Comparison of ENCODE assay signal across 1 cellular context in the genomic region with DNA sequence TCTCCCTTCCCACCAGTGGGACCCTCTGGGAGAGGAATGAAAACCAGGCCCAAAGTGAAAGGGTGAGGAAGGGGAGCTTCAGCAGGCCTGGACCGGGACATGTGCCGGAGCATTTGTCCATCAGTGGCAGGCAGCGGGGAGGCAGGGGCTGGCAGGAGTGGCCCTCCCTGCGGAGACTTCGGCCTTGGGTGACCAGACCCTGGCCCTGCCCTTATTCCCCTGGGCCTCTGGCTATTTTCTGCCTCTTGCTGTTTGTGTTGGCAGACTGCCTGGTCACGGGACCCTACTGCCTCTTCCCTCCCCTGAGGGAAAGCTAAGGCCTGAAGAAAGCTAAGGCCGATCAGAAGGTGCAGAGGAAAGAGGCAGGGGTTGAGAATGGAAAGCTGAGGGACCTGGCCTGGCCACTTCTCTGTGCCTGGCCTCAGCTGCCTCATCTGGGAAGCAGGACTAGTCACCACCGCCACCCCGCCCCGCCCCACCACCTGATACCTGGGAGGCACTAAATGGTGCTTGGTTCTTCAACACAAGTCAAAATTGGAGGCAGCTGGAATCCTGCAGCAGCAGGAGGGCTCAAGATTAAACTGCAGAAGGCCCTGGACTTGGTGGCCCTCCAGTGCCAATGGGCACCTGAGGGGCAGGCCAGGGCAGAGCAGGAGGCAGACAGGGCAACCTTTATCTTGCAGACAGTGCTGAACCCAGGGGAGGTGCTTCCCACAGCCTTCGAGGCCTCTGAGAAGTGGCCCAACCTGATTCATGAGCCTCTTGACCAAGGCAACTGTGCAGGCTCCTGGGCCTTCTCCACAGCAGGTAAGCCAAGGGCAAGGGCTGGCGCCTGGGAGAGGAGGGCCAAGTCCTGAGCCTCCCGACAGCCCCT.
TF ChIP-seq lines count a peak whose summit lies in the region.

No MANE protein-coding gene starts in this region.

TF ChIP-seq in HepG2, 621 proteins besides CTCF, POLR2A, EP300 and RAD21 (continued from another document and continues in another):
- TF ChIP-seq, protein P1, sequence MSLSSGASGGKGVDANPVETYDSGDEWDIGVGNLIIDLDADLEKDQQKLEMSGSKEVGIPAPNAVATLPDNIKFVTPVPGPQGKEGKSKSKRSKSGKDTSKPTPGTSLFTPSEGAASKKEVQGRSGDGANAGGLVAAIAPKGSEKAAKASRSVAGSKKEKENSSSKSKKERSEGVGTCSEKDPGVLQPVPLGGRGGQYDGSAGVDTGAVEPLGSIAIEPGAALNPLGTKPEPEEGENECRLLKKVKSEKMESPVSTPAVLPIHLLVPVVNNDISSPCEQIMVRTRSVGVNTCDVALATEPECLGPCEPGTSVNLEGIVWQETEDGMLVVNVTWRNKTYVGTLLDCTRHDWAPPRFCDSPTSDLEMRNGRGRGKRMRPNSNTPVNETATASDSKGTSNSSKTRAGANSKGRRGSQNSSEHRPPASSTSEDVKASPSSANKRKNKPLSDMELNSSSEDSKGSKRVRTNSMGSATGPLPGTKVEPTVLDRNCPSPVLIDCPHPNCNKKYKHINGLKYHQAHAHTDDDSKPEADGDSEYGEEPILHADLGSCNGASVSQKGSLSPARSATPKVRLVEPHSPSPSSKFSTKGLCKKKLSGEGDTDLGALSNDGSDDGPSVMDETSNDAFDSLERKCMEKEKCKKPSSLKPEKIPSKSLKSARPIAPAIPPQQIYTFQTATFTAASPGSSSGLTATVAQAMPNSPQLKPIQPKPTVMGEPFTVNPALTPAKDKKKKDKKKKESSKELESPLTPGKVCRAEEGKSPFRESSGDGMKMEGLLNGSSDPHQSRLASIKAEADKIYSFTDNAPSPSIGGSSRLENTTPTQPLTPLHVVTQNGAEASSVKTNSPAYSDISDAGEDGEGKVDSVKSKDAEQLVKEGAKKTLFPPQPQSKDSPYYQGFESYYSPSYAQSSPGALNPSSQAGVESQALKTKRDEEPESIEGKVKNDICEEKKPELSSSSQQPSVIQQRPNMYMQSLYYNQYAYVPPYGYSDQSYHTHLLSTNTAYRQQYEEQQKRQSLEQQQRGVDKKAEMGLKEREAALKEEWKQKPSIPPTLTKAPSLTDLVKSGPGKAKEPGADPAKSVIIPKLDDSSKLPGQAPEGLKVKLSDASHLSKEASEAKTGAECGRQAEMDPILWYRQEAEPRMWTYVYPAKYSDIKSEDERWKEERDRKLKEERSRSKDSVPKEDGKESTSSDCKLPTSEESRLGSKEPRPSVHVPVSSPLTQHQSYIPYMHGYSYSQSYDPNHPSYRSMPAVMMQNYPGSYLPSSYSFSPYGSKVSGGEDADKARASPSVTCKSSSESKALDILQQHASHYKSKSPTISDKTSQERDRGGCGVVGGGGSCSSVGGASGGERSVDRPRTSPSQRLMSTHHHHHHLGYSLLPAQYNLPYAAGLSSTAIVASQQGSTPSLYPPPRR (CRISPR knock-in tag; IDR thresholded peaks at IDR 0.05; ENCODE audit: borderline replicate concordance): peak; percentile 36; the same call in 1 of the 2 replicates
- TF ChIP-seq, protein P2, sequence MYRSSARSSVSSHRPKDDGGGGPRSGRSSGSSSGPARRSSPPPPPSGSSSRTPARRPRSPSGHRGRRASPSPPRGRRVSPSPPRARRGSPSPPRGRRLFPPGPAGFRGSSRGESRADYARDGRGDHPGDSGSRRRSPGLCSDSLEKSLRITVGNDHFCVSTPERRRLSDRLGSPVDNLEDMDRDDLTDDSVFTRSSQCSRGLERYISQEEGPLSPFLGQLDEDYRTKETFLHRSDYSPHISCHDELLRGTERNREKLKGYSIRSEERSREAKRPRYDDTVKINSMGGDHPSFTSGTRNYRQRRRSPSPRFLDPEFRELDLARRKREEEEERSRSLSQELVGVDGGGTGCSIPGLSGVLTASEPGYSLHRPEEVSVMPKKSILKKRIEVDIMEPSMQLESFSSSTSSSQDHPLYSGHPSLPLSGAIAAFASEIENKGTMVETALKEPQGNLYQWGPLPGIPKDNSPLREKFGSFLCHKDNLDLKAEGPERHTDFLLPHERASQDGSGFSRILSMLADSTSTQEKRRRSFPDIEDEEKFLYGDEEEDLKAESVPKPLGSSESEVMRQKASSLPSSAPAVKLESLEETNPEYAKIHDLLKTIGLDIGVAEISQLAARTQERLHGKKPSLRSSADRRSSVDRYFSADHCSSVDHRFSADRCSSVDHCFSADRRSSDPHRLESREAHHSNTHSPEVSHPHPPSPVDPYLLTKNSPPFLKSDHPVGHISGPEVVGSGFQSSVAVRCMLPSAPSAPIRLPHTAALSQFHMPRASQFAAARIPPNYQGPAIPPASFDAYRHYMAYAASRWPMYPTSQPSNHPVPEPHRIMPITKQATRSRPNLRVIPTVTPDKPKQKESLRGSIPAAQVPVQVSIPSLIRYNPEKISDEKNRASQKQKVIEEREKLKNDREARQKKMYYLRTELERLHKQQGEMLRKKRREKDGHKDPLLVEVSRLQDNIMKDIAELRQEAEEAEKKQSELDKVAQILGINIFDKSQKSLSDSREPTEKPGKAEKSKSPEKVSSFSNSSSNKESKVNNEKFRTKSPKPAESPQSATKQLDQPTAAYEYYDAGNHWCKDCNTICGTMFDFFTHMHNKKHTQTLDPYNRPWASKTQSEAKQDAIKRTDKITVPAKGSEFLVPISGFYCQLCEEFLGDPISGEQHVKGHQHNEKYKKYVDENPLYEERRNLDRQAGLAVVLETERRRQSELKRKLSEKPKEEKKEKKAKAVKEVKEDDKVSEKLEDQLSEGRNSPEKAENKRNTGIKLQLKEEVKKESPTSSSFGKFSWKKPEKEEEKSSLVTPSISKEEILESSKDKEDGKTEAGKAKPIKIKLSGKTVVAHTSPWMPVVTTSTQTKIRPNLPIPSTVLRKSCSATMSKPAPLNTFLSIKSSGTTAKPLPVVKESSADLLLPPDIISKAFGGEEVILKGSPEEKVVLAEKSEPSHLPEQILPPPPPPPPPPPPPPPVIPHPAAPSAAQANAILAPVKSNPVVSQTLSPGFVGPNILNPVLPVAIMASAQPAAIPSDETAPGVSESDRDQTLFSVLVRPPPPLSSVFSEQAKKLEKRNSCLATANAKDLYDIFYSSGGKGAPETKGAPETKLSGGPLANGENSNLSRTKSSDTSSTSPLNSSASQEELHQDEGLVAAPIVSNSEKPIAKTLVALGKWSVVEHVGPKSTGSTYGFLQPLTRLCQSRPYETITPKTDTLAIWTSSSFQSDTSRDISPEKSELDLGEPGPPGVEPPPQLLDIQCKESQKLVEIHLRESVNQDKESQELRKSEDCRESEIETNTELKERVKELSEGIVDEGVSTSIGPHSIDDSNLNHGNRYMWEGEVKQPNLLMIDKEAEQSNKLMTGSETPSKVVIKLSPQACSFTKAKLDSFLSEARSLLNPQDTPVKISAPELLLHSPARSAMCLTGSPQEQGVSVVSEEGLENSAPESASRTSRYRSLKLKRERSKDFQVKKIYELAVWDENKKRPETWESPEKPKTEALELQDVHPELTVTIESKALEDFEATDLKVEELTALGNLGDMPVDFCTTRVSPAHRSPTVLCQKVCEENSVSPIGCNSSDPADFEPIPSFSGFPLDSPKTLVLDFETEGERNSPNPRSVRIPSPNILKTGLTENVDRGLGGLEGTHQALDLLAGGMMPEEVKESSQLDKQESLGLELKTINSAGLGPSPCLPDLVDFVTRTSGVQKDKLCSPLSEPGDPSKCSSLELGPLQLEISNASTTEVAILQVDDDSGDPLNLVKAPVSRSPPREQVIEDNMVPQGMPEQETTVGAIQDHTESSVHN (CRISPR knock-in tag; IDR thresholded peaks at IDR 0.05): no peak
- TF ChIP-seq RARA (CRISPR knock-in tag; IDR thresholded peaks at IDR 0.05) (peak; percentile 49; the same call in 1 of the 2 replicates), FOXO1 (CRISPR knock-in tag; IDR thresholded peaks at IDR 0.05) (0 out of 2 replicates have a peak, but pooled peaks have one; percentile 29), ZFP36 (IDR thresholded peaks at IDR 0.05; ENCODE audit: borderline replicate concordance, low read depth, low read length, partially characterized antibody) (no peak), ZNF879 (CRISPR knock-in tag; IDR thresholded peaks at IDR 0.05) (no peak), REPIN1 (CRISPR knock-in tag; IDR thresholded peaks at IDR 0.05; ENCODE audit: borderline replicate concordance, low read depth) (no peak), ZFY (CRISPR knock-in tag; IDR thresholded peaks at IDR 0.05) (peak; percentile 58), SALL1 (CRISPR knock-in tag; IDR thresholded peaks at IDR 0.05) (peak; percentile 54; the same call in 1 of the 2 replicates), KMT2A (CRISPR knock-in tag; IDR thresholded peaks at IDR 0.05) (no peak), MAFG (CRISPR knock-in tag; IDR thresholded peaks at IDR 0.05) (no peak), ZNF839 (CRISPR knock-in tag; IDR thresholded peaks at IDR 0.05; ENCODE audit: borderline replicate concordance) (no peak), ZNF7 (CRISPR knock-in tag; IDR thresholded peaks at IDR 0.05) (no peak), ZNF724P (CRISPR knock-in tag; IDR thresholded peaks at IDR 0.05; ENCODE audit: borderline replicate concordance) (no peak), ZNF121 (CRISPR knock-in tag; IDR thresholded peaks at IDR 0.05) (peak; percentile 21; the same call in 1 of the 2 replicates), GATA4 (IDR thresholded peaks at IDR 0.05; ENCODE audit: borderline replicate concordance, low read depth) (no peak), SOX5 (CRISPR knock-in tag; IDR thresholded peaks at IDR 0.05; ENCODE audit: borderline replicate concordance) (peak; percentile 60; the same call in 1 of the 2 replicates), ZNF180 (CRISPR knock-in tag; IDR thresholded peaks at IDR 0.05; ENCODE audit: borderline replicate concordance, low read depth) (no peak), NR3C1 (CRISPR knock-in tag; IDR thresholded peaks at IDR 0.05) (no peak), ZNF335 (CRISPR knock-in tag; IDR thresholded peaks at IDR 0.05) (no peak), ZC3H13 (CRISPR knock-in tag; IDR thresholded peaks at IDR 0.05) (no peak), EHMT2 (IDR thresholded peaks at IDR 0.05; ENCODE audit: borderline replicate concordance, low read depth, low read length) (no peak), HOXA3 (CRISPR knock-in tag; IDR thresholded peaks at IDR 0.05) (peak; percentile 48; the same call in 1 of the 2 replicates), CREB1 (IDR thresholded peaks at IDR 0.05) (no peak), CREB1 (CRISPR knock-in tag; IDR thresholded peaks at IDR 0.05) (no peak), ZNF329 (CRISPR knock-in tag; IDR thresholded peaks at IDR 0.05; ENCODE audit: low read depth) (no peak), SSRP1 (CRISPR knock-in tag; IDR thresholded peaks at IDR 0.05) (no peak), ZNF274 (CRISPR knock-in tag; IDR thresholded peaks at IDR 0.05) (no peak), ATM (IDR thresholded peaks at IDR 0.05; ENCODE audit: borderline replicate concordance) (no peak), ZNF296 (CRISPR knock-in tag; conservative IDR thresholded peaks at IDR 0.05) (0 out of 2 replicates have a peak, but pooled peaks have one; percentile 73), LCORL (IDR thresholded peaks at IDR 0.05) (no peak), LCORL (CRISPR knock-in tag; IDR thresholded peaks at IDR 0.05) (no peak), FOXP1 (IDR thresholded peaks at IDR 0.05) (no peak), FOXP1 (CRISPR knock-in tag; IDR thresholded peaks at IDR 0.05) (0 out of 2 replicates have a peak, but pooled peaks have one; percentile 9), POLR2AphosphoS5 (IDR thresholded peaks at IDR 0.05; ENCODE audit: low read depth, low read length) (no peak), ZNF749 (CRISPR knock-in tag; IDR thresholded peaks at IDR 0.05; ENCODE audit: borderline replicate concordance) (no peak), ERF (CRISPR knock-in tag; IDR thresholded peaks at IDR 0.05) (no peak), PCBP1 (IDR thresholded peaks at IDR 0.05; ENCODE audit: borderline replicate concordance, low read depth, low read length) (no peak), ZNF331 (CRISPR knock-in tag; IDR thresholded peaks at IDR 0.05) (peak; percentile 39; the same call in 1 of the 2 replicates), MTA1 (CRISPR knock-in tag; IDR thresholded peaks at IDR 0.05; ENCODE audit: borderline replicate concordance) (peak; percentile 82; the same call in 1 of the 2 replicates), FOXA1 (IDR thresholded peaks at IDR 0.05) (no peak), FOXA1 (CRISPR knock-in tag; IDR thresholded peaks at IDR 0.05) (peak; percentile 91), CEBPB (IDR thresholded peaks at IDR 0.05; ENCODE audit: borderline replicate concordance, low read depth, low read length) (no peak), ZNF850 (CRISPR knock-in tag; conservative IDR thresholded peaks at IDR 0.05) (no peak), SALL2 (CRISPR knock-in tag; IDR thresholded peaks at IDR 0.05) (0 out of 2 replicates have a peak, but pooled peaks have one; percentile 24)
- TF ChIP-seq, protein P3, sequence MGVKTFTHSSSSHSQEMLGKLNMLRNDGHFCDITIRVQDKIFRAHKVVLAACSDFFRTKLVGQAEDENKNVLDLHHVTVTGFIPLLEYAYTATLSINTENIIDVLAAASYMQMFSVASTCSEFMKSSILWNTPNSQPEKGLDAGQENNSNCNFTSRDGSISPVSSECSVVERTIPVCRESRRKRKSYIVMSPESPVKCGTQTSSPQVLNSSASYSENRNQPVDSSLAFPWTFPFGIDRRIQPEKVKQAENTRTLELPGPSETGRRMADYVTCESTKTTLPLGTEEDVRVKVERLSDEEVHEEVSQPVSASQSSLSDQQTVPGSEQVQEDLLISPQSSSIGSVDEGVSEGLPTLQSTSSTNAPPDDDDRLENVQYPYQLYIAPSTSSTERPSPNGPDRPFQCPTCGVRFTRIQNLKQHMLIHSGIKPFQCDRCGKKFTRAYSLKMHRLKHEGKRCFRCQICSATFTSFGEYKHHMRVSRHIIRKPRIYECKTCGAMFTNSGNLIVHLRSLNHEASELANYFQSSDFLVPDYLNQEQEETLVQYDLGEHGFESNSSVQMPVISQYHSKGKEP (CRISPR knock-in tag; IDR thresholded peaks at IDR 0.05): no peak
- TF ChIP-seq, protein P4, sequence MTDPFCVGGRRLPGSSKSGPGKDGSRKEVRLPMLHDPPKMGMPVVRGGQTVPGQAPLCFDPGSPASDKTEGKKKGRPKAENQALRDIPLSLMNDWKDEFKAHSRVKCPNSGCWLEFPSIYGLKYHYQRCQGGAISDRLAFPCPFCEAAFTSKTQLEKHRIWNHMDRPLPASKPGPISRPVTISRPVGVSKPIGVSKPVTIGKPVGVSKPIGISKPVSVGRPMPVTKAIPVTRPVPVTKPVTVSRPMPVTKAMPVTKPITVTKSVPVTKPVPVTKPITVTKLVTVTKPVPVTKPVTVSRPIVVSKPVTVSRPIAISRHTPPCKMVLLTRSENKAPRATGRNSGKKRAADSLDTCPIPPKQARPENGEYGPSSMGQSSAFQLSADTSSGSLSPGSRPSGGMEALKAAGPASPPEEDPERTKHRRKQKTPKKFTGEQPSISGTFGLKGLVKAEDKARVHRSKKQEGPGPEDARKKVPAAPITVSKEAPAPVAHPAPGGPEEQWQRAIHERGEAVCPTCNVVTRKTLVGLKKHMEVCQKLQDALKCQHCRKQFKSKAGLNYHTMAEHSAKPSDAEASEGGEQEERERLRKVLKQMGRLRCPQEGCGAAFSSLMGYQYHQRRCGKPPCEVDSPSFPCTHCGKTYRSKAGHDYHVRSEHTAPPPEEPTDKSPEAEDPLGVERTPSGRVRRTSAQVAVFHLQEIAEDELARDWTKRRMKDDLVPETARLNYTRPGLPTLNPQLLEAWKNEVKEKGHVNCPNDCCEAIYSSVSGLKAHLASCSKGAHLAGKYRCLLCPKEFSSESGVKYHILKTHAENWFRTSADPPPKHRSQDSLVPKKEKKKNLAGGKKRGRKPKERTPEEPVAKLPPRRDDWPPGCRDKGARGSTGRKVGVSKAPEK (CRISPR knock-in tag; IDR thresholded peaks at IDR 0.05; ENCODE audit: borderline replicate concordance): no peak
